Comparison of ENCODE assay signal across 16 cellular contexts in the genomic region with DNA sequence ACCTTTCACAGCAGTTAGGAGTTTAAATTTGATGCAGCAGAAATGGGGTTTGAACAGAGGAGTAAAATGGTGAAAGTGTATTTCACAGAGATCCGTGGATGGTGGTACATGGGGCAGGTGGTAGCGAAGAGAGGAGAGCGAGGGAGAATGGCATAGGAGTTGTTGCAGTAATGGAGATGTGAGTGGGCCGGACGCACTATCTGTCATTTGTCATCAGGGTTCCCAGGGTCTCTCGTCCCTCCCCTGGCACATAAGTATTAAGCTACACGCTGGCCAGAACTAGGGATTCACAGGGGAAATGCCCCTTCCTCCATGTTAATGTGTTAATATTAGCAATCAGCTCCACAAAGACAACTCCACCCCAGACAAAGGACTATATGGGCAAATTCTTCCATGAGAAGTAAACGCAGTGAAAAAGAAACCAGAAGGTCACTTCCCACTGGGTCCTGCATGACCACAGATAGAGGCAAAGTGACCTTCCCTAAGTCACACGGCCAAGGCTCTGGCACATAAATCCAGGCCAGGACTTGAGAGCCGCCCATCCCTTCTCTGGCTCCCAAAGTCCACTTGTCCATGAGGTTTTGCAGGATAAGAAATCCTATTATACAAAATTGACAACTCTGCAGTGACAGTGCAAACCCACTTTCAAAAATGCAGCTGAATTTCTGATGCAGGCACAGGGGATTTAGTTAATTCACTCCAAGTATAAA.
"Had no signal": no experiment of that assay in that cellular context is flagged by ENCODE, and none has a peak within 500 bp of the region (broad histone marks: within the 10 kb centered on the region; RNA-seq: fewer than 3 reads in every experiment).

No MANE protein-coding gene starts in this region.

- H3K9me3 Mint-ChIP-seq: activated naive CD4-positive, alpha-beta T cell treated with anti-CD3 and anti-CD28 coated beads, Interleukin-2, amount 50 U/mL, for 24 hours; naive B cell; stimulated activated effector memory CD8-positive, alpha-beta T cell treated with anti-CD3 and anti-CD28 coated beads, Interleukin-12 subunit alpha, Interleukin-12 subunit beta, amount 100 ng/mL, for 72 hours had no signal

- ATAC-seq: body of pancreas; left colon; lower lobe of right lung; stimulated activated effector memory CD8-positive, alpha-beta T cell treated with anti-CD3 and anti-CD28 coated beads, Interleukin-12 subunit alpha, Interleukin-12 subunit beta, amount 100 ng/mL, for 72 hours had no signal

- H3K27me3 ChIP-seq: body of pancreas, thyroid gland had no signal

- DNase-seq: activated CD4-positive, alpha-beta T cell treated with anti-CD3 and anti-CD28 coated beads, Interleukin-2, amount 50 U/mL, for 48 hours; activated CD4-positive, CD25-positive, alpha-beta regulatory T cell treated with anti-CD3 and anti-CD28 coated beads, Interleukin-2, amount 50 U/mL, for 72 hours; activated effector memory CD4-positive, alpha-beta T cell treated with anti-CD3 and anti-CD28 coated beads, Interleukin-2, amount 50 U/mL, for 16 hours; amniotic stem cell; body of pancreas; caudate nucleus; cortex of kidney; effector CD4-positive, alpha-beta T cell; left colon; lower lobe of right lung; naive B cell; retina; T-helper 9 cell; thyroid gland had no signal

- H3K4me3 Mint-ChIP-seq: activated naive CD4-positive, alpha-beta T cell treated with anti-CD3 and anti-CD28 coated beads, Interleukin-2, amount 50 U/mL, for 24 hours; stimulated activated effector memory CD8-positive, alpha-beta T cell treated with anti-CD3 and anti-CD28 coated beads, Interleukin-12 subunit alpha, Interleukin-12 subunit beta, amount 100 ng/mL, for 72 hours had no signal

- H3K4me3 ChIP-seq: body of pancreas, lower lobe of right lung, thyroid gland had no signal

- H3K27me3 Mint-ChIP-seq: activated naive CD4-positive, alpha-beta T cell treated with anti-CD3 and anti-CD28 coated beads, Interleukin-2, amount 50 U/mL, for 24 hours; naive B cell had no signal

- H3K9me3 ChIP-seq: body of pancreas, lower lobe of right lung, thyroid gland had no signal

- H3K4me1 ChIP-seq: lower lobe of right lung had no signal

- H3K4me1 Mint-ChIP-seq: activated naive CD4-positive, alpha-beta T cell treated with anti-CD3 and anti-CD28 coated beads, Interleukin-2, amount 50 U/mL, for 24 hours; naive B cell had no signal

- H3K27ac Mint-ChIP-seq: activated naive CD4-positive, alpha-beta T cell treated with anti-CD3 and anti-CD28 coated beads, Interleukin-2, amount 50 U/mL, for 24 hours; naive B cell had no signal

- H3K27ac ChIP-seq: body of pancreas, lower lobe of right lung, thyroid gland had no signal
